In genomic region chr17:21275579-21276339, GRCh38 we compare ENCODE assay signal across 8 cellular contexts. TPM values are rescaled to one million over a fixed set of nuclear protein-coding genes. Genes with fewer than 3 reads are reported as not detected.
DNase-seq lines count a peak whose midpoint lies in the region; ATAC-seq and TF ChIP-seq lines count a peak whose summit lies in the region.

No MANE protein-coding gene starts in this region.

- CTCF ChIA-PET in A673 (lab: Charles Lee) = interaction anchor here (0.6 to 1.1 kb wide), 3 partner anchors 25 to 236 kb away, joined by 4 to 7 read pairs (median 5); no protein-coding TSS in a partner anchor

- H3K4me1 ChIP-seq in A673 (ENCODE audit: insufficient read depth, low read length, poor library complexity, severe bottlenecking) = peaks cover 11% of the 10 kb centered on the region

- POLR2A ChIA-PET in A673 (lab: Charles Lee; ENCODE audit: low non-redundant PET) = no interaction called here

- TF ChIP-seq CTCF in A673 (conservative IDR thresholded peaks at IDR 0.05; ENCODE audit: low read depth, low read length) = no peak

- H3K27ac ChIP-seq in A673 (ENCODE audit: low read depth, low read length, poor library complexity, severe bottlenecking) = peak overlapping the region; percentile 55

- intact Hi-C loops in A673 (cut with micrococcal nuclease; ENCODE audit: unreplicated experiment) = loop anchor here (2.0 kb wide), 1 partner anchor 23 kb away; the partner anchor contains the start of gene NATD1

- ATAC-seq in GM18520 (IDR thresholded peaks at IDR 0.05; ENCODE audit: unreplicated experiment) = peak; percentile 89
- peak; percentile 92 for ATAC-seq in HG03039 (IDR thresholded peaks at IDR 0.05; ENCODE audit: unreplicated experiment)

- no peaks in the 10 kb centered on the region for H3K36me3 ChIP-seq in A673 (ENCODE audit: insufficient read depth, low read length, poor library complexity, severe bottlenecking)

- peak overlapping the region; percentile 58 for H3K4me3 ChIP-seq in A673 (ENCODE audit: low read depth, low read length, poor library complexity, severe bottlenecking)

- H3K9me3 ChIP-seq in A673 (ENCODE audit: low read depth, low read length, poor library complexity, severe bottlenecking) = no peaks in the 10 kb centered on the region

- no TSS peak for BruUV-seq in A673 (replicated peaks; lab: Mats Ljungman, UMichigan)

- no peaks in the 10 kb centered on the region for H3K27me3 ChIP-seq in A673 (replicated peaks; ENCODE audit: insufficient read depth, low read depth, low read length, poor library complexity)

- DNase-seq in A673 (ENCODE audit: low spot score) = peak; percentile 92
- peak; percentile 61 for DNase-seq in NCI-H2196 (lab: John Stamatoyannopoulos, UW; ENCODE audit: unreplicated experiment)
- DNase-seq in activated CD4-positive, CD25-positive, alpha-beta regulatory T cell (lab: John Stamatoyannopoulos, UW) = peak; percentile 82 to 92 (median 90)
- DNase-seq in central memory CD4-positive, alpha-beta T cell = peak; percentile 83
- DNase-seq in kidney glomerular epithelial cell (lab: John Stamatoyannopoulos, UW) = peak; percentile 58
- DNase-seq in stimulated activated CD4-positive, alpha-beta T cell treated with anti-CD3 and anti-CD28 coated beads, Interleukin-1b, Interleukin-23, amount 100 ng/mL, for 1 hour (ENCODE audit: low read depth in 2 of 2) = peak; percentile 79 to 98

RNA-seq across cellular contexts. Expression of gene MAP2K3, which starts 8.8 kb away (rescaled TPM):
- total RNA-seq in A673 (2021) = 39.0 and 44.0 TPM in 2 replicates

RNA-seq across cellular contexts. Expression of gene NATD1, which starts 22.5 kb away (rescaled TPM):
- total RNA-seq in A673 (2021) = 0.75 and 2.3 TPM in 2 replicates

Comparison
In these comparisons a context has a peak if more than half of its experiments do, and no peak if none do; other contexts are left out.
1. Peak in every context shown above with its lines: DNase-seq, ATAC-seq, H3K4me3 ChIP-seq and H3K27ac ChIP-seq.